ENCODE assay signal across 8 cellular contexts in genomic region chr16:2904100-2904921, GRCh38. TPM values are rescaled to one million over a fixed set of nuclear protein-coding genes. Genes with fewer than 3 reads are reported as not detected.
DNase-seq lines count a peak whose midpoint lies in the region; ATAC-seq, FAIRE-seq and TF ChIP-seq lines count a peak whose summit lies in the region.

No MANE protein-coding gene starts in this region.

- peak overlapping the region; percentile 99 for H3K4me2 ChIP-seq in K562 (ENCODE audit: insufficient read depth, low read length)

- peaks cover 6% of the 10 kb centered on the region; the same call in 2 of the 3 replicates for H3K79me2 ChIP-seq in K562 (ENCODE audit: control insufficient read depth, insufficient read depth, low read length)

- TF ChIP-seq POLR2A in K562 (conservative IDR thresholded peaks at IDR 0.05) = peak; percentile 33
- peak in 1 of 2 donors; percentile 31 for TF ChIP-seq POLR2A in sigmoid colon (IDR thresholded peaks at IDR 0.05)

- ATAC-seq in HG02763 (IDR thresholded peaks at IDR 0.05; ENCODE audit: unreplicated experiment) = peak; percentile 30
- ATAC-seq in K562 = peak; percentile 75
- no peak for ATAC-seq in GM21786 (IDR thresholded peaks at IDR 0.05; ENCODE audit: unreplicated experiment)

- peak; percentile 95 for TF ChIP-seq CTCF in GM10266 (IDR thresholded peaks at IDR 0.05; ENCODE audit: control insufficient read depth, insufficient read depth, low read depth, missing control alignments)
- TF ChIP-seq CTCF in K562 (IDR thresholded peaks at IDR 0.05 in 2 of 3, conservative IDR thresholded peaks at IDR 0.05 in 1 of 3; ENCODE audit: insufficient read depth in 2 of 3, low read depth in 1 of 3, low read length in 3 of 3) = peak; percentile 91 to 94 (median 92)
- TF ChIP-seq CTCF in sigmoid colon (IDR thresholded peaks at IDR 0.05) = peak; percentile 83 to 96 (median 86)

- intact Hi-C loops in K562 (cut with micrococcal nuclease) = loop anchor here (2.0 kb wide), 2 partner anchors 22 to 76 kb away; partner anchors contain the start of genes FLYWCH2 and PKMYT1
- intact Hi-C loops in sigmoid colon (cut with DNase I) = loop anchor here (1.0 to 2.0 kb wide), 2 partner anchors 15 to 22 kb away; partner anchors contain the start of gene FLYWCH2

- TF ChIP-seq RAD21 in K562 (CRISPR knock-in tag; conservative IDR thresholded peaks at IDR 0.05 in 1 of 2, IDR thresholded peaks at IDR 0.05 in 1 of 2) = peak; percentile 35 to 60

- H3K9me3 ChIP-seq in K562 (replicated peaks; ENCODE audit: control insufficient read depth, insufficient read depth, low read depth, low read length) = no peaks in the 10 kb centered on the region
- H3K9me3 ChIP-seq in iPS DF 6.9 (ENCODE audit: control insufficient read depth, insufficient read depth, low read length) = no peaks in the 10 kb centered on the region
- H3K9me3 ChIP-seq in sigmoid colon = no peaks in the 10 kb centered on the region

- WGBS in K562 (ENCODE audit: insufficient coverage, low coverage, missing lambda C conversion rate) = 1% methylated on average over 39 of the region's 62 CpGs
- no CpG with 5 or more reads among the region's 62 CpGs for WGBS in iPS DF 6.9 (ENCODE audit: insufficient coverage, insufficient read length)
- 1 to 3% methylated on average over 62 of the region's 62 CpGs for WGBS in sigmoid colon, 2 donors

- H3K27me3 ChIP-seq in K562 (ENCODE audit: control insufficient read depth in 2 of 2, insufficient read depth in 2 of 2, low read length in 2 of 2) (no peaks in the 10 kb centered on the region), iPS DF 6.9 (ENCODE audit: control insufficient read depth, insufficient read depth, low read length) (no peaks in the 10 kb centered on the region), sigmoid colon (no peaks in the 10 kb centered on the region)

- H4K20me1 ChIP-seq in K562 (replicated peaks; ENCODE audit: control insufficient read depth, insufficient read depth, low read length) = no peaks in the 10 kb centered on the region

- in situ Hi-C loops in K562 (cut with MboI) = no loop called here

- H3K9me1 ChIP-seq in K562 (ENCODE audit: control insufficient read depth, insufficient read depth, low read length) = no peaks in the 10 kb centered on the region

- CTCF ChIA-PET in K562 (lab: Yijun Ruan, JAX; ENCODE audit: low intra/inter-chr PET ratio) = interaction anchor here (0.6 to 4.7 kb wide), 3 partner anchors 30 to 79 kb away, joined by 3 to 24 read pairs (median 4); no protein-coding TSS in a partner anchor

- peak overlapping the region; percentile 90 to 98 for H3K9ac ChIP-seq in K562 (ENCODE audit: insufficient read depth in 1 of 2, low read depth in 2 of 2, low read length in 2 of 2)

- TF ChIP-seq EP300 in K562 (IDR thresholded peaks at IDR 0.05; ENCODE audit: low read length) = no peak
- TF ChIP-seq EP300 in sigmoid colon (IDR thresholded peaks at IDR 0.05) = no peak

- FAIRE-seq in TTC549 (lab: Jason Lieb, UNC) (peak; percentile 20), K562 (lab: Jason Lieb, UNC) (peak; percentile 89)

- peak overlapping the region; percentile 99 for H3K4me3 ChIP-seq in K562
- peak overlapping the region; percentile 30; the same call in 1 of the 2 replicates for H3K4me3 ChIP-seq in iPS DF 6.9 (ENCODE audit: low read length)
- peak overlapping the region; percentile 50 to 77 (median 70) for H3K4me3 ChIP-seq in sigmoid colon

- POLR2A ChIA-PET in K562 (lab: Yijun Ruan, JAX) = interaction anchor here (1.0 kb wide), 1 partner anchor 65 kb away, joined by 3 read pairs; no protein-coding TSS in a partner anchor

- H3K36me3 ChIP-seq in K562 (ENCODE audit: control insufficient read depth, insufficient read depth, low read length) (no peaks in the 10 kb centered on the region), iPS DF 6.9 (ENCODE audit: control insufficient read depth, insufficient read depth, low read length) (no peaks in the 10 kb centered on the region), sigmoid colon (peaks cover 0 to 14% (median 0%) of the 10 kb centered on the region in 4 donors)

- peak overlapping the region; percentile 94 for H3K27ac ChIP-seq in K562 (ENCODE audit: extremely low read depth, low read depth, low read length)
- no peak overlapping the region for H3K27ac ChIP-seq in iPS DF 6.9 (ENCODE audit: low read length)
- H3K27ac ChIP-seq in sigmoid colon = peak overlapping the region; percentile 90 to 96 (median 92)

- H3K4me1 ChIP-seq in K562 (replicated peaks in 1 of 2; ENCODE audit: control insufficient read depth in 2 of 2, insufficient read depth in 2 of 2, low read length in 2 of 2) = peaks cover 14 to 26% of the 10 kb centered on the region in 2 experiments; a peak in 4 of 5 replicates
- no peaks in the 10 kb centered on the region for H3K4me1 ChIP-seq in iPS DF 6.9 (ENCODE audit: control insufficient read depth, insufficient read depth, low read length)
- peaks cover 0 to 21% (median 17%) of the 10 kb centered on the region in 4 donors for H3K4me1 ChIP-seq in sigmoid colon

- TSS peak; percentile 78 for BruUV-seq in K562 (replicated peaks; lab: Mats Ljungman, UMichigan)

- peak; percentile 91 for DNase-seq in GM10266 (ENCODE audit: extremely low spot score)
- peak; percentile 55 for DNase-seq in NCI-H2029 treated with DMSO at 0.1 percent for 48 hours (lab: John Stamatoyannopoulos, UW)
- DNase-seq in K562 (ENCODE audit: extremely low read depth in 1 of 4, low spot score in 3 of 4) = peak; percentile 78 to 93 (median 82)
- peak; percentile 55 for DNase-seq in iPS DF 6.9 (ENCODE audit: low read depth, low spot score)
- DNase-seq in sigmoid colon = peak; percentile 92

- peak overlapping the region; percentile 96 for H2AFZ ChIP-seq in K562 (ENCODE audit: low read depth, low read length)

RNA-seq across cellular contexts. Expression of gene FLYWCH1, which starts 7.4 kb away (rescaled TPM):
- total RNA-seq in K562 (2011; cell fraction: chromatin; rRNA removed; ENCODE audit: low replicate concordance) = 17.5 and 43.7 TPM in 2 replicates
- total RNA-seq in K562 (2011; cell fraction: nucleolus; rRNA removed) = 32.5 and 32.6 TPM in 2 replicates
- 23.0 and 25.4 TPM in 2 replicates for total RNA-seq in K562 (2011; cell fraction: nucleoplasm; rRNA removed)
- total RNA-seq in K562 (2014; rRNA removed) = 27.0 and 32.8 TPM in 2 replicates
- 2.2 and 2.5 TPM in 2 replicates for total RNA-seq in K562 (2014; rRNA removed; fragmentation: Illumina TruSeq; extraction: Trizol)
- 10.3 and 11.3 TPM in 2 replicates for total RNA-seq in K562 (2015; rRNA removed; fragmentation: Illumina TruSeq; extraction: Trizol)
- 32.7 and 33.6 TPM in 2 replicates for total RNA-seq in K562 (2021)
- polyA plus RNA-seq in K562 (2011; rRNA removed) = 6.1 and 8.4 TPM in 2 replicates
- 11.7 and 27.6 TPM in 2 replicates for polyA plus RNA-seq in K562 (2011; cell fraction: cytosol; rRNA removed)
- 18.7 and 32.5 TPM in 2 replicates for polyA plus RNA-seq in K562 (2011; cell fraction: nucleus; rRNA removed)
- polyA plus RNA-seq in K562 (2012) = 15.4 and 25.6 TPM in 2 replicates
- polyA plus RNA-seq in K562 (2014; fragmentation: Illumina TruSeq; extraction: Trizol) = 11.6 and 13.2 TPM in 2 replicates
- polyA plus RNA-seq in K562 (2014; fragmentation: Nextera tagmentation; extraction: Ambion mirVana) = under 1 TPM; 0.18 to 0.52 TPM
- polyA plus RNA-seq in K562 (2014; rRNA removed) = 18.7 and 20.4 TPM in 2 replicates
- 2.1 and 5.8 TPM in 2 replicates for polyA minus RNA-seq in K562 (2011; rRNA and poly(A)+ RNA removed)
- 8.8 and 13.6 TPM in 2 replicates for polyA minus RNA-seq in K562 (2011; cell fraction: cytosol; rRNA and poly(A)+ RNA removed)
- 10.6 and 11.7 TPM in 2 replicates for polyA minus RNA-seq in K562 (2011; cell fraction: nucleus; rRNA and poly(A)+ RNA removed)
- total RNA-seq in sigmoid colon = 10 to 100 TPM; 28.6 to 51.5 (median 33.2) TPM
- 10 to 100 TPM in 1 of 3 donors, 1 to 10 TPM in 2; 6.9 to 19.5 (median 7.2) TPM for polyA plus RNA-seq in sigmoid colon

RNA-seq across cellular contexts. Expression of gene FLYWCH2, which starts 21.3 kb away (rescaled TPM):
- total RNA-seq in K562 (2011; cell fraction: chromatin; rRNA removed; ENCODE audit: low replicate concordance) = 2.1 and 5.8 TPM in 2 replicates
- 5.5 and 7.5 TPM in 2 replicates for total RNA-seq in K562 (2011; cell fraction: nucleolus; rRNA removed)
- 3.2 and 5.1 TPM in 2 replicates for total RNA-seq in K562 (2011; cell fraction: nucleoplasm; rRNA removed)
- total RNA-seq in K562 (2014; rRNA removed) (55.5 and 69.2 TPM in 2 replicates), K562 (2014; rRNA removed; fragmentation: Illumina TruSeq; extraction: Trizol) (3.5 and 4.8 TPM in 2 replicates), K562 (2015; rRNA removed; fragmentation: Illumina TruSeq; extraction: Trizol) (24.2 and 28.0 TPM in 2 replicates), K562 (2021) (25.4 and 28.4 TPM in 2 replicates), sigmoid colon (10 to 100 TPM; 33.6 to 64.2 (median 55.8) TPM)
- polyA plus RNA-seq in K562 (2011; rRNA removed) (7.6 and 11.4 TPM in 2 replicates), K562 (2014; fragmentation: Illumina TruSeq; extraction: Trizol) (5.8 and 22.3 TPM in 2 replicates), K562 (2014; fragmentation: Nextera tagmentation; extraction: Ambion mirVana) (1 to 10 TPM in 1 of 2 experiments, under 1 TPM in 1; 0.70 to 1.4 TPM), K562 (2014; rRNA removed) (45.7 and 52.6 TPM in 2 replicates), sigmoid colon (10 to 100 TPM; 27.5 to 43.2 (median 30.7) TPM)
- 18.7 and 38.7 TPM in 2 replicates for polyA plus RNA-seq in K562 (2011; cell fraction: cytosol; rRNA removed)
- polyA plus RNA-seq in K562 (2011; cell fraction: nucleus; rRNA removed) = 9.2 and 10.8 TPM in 2 replicates
- polyA plus RNA-seq in K562 (2012) = 21.3 and 30.5 TPM in 2 replicates
- polyA minus RNA-seq in K562 (2011; rRNA and poly(A)+ RNA removed) = 0.96 and 1.9 TPM in 2 replicates
- 8.5 and 10.3 TPM in 2 replicates for polyA minus RNA-seq in K562 (2011; cell fraction: cytosol; rRNA and poly(A)+ RNA removed)
- 2.6 and 4.6 TPM in 2 replicates for polyA minus RNA-seq in K562 (2011; cell fraction: nucleus; rRNA and poly(A)+ RNA removed)

RNA-seq across cellular contexts. Expression of gene PRSS22, which starts 46.3 kb away (rescaled TPM):
- not detected in 2 replicates for total RNA-seq in K562 (2011; cell fraction: chromatin; rRNA removed; ENCODE audit: low replicate concordance)
- total RNA-seq in K562 (2011; cell fraction: nucleolus; rRNA removed) = not detected in 2 replicates
- not detected in 2 replicates for total RNA-seq in K562 (2011; cell fraction: nucleoplasm; rRNA removed)
- not detected in 2 replicates for total RNA-seq in K562 (2014; rRNA removed)
- total RNA-seq in K562 (2014; rRNA removed; fragmentation: Illumina TruSeq; extraction: Trizol) = not detected in 2 replicates
- not detected in 2 replicates for total RNA-seq in K562 (2015; rRNA removed; fragmentation: Illumina TruSeq; extraction: Trizol)
- total RNA-seq in K562 (2021) = not detected in 2 replicates
- polyA plus RNA-seq in K562 (2011; rRNA removed) = 0.13 TPM in 1 of 2 replicates, not detected in the other
- polyA plus RNA-seq in K562 (2011; cell fraction: cytosol; rRNA removed) = 0.07 TPM in 1 of 2 replicates, not detected in the other
- polyA plus RNA-seq in K562 (2011; cell fraction: nucleus; rRNA removed) = 0.29 and 0.97 TPM in 2 replicates
- 0.24 TPM in 1 of 2 replicates, not detected in the other for polyA plus RNA-seq in K562 (2012)
- not detected in 2 replicates for polyA plus RNA-seq in K562 (2014; fragmentation: Illumina TruSeq; extraction: Trizol)
- polyA plus RNA-seq in K562 (2014; fragmentation: Nextera tagmentation; extraction: Ambion mirVana) = not detected
- polyA plus RNA-seq in K562 (2014; rRNA removed) = 0.42 TPM in 1 of 2 replicates, not detected in the other
- polyA minus RNA-seq in K562 (2011; rRNA and poly(A)+ RNA removed) = not detected in 2 replicates
- not detected in 2 replicates for polyA minus RNA-seq in K562 (2011; cell fraction: cytosol; rRNA and poly(A)+ RNA removed)
- not detected in 2 replicates for polyA minus RNA-seq in K562 (2011; cell fraction: nucleus; rRNA and poly(A)+ RNA removed)
- not detected for total RNA-seq in sigmoid colon
- polyA plus RNA-seq in sigmoid colon = 10 to 100 TPM in 1 of 3 donors, not detected in 2; 20.8 TPM

RNA-seq across cellular contexts. Expression of gene KREMEN2, which starts 59.8 kb away (rescaled TPM):
- total RNA-seq in K562 (2011; cell fraction: chromatin; rRNA removed; ENCODE audit: low replicate concordance) = 1.7 and 9.3 TPM in 2 replicates
- total RNA-seq in K562 (2011; cell fraction: nucleolus; rRNA removed) = 17.9 and 19.0 TPM in 2 replicates
- total RNA-seq in K562 (2011; cell fraction: nucleoplasm; rRNA removed) = 5.8 and 6.7 TPM in 2 replicates
- total RNA-seq in K562 (2014; rRNA removed) (7.7 and 8.6 TPM in 2 replicates), K562 (2014; rRNA removed; fragmentation: Illumina TruSeq; extraction: Trizol) (0.67 and 0.84 TPM in 2 replicates), K562 (2015; rRNA removed; fragmentation: Illumina TruSeq; extraction: Trizol) (1.5 and 2.0 TPM in 2 replicates), K562 (2021) (7.6 and 8.2 TPM in 2 replicates), sigmoid colon (not detected)
- polyA plus RNA-seq in K562 (2011; rRNA removed) (1.4 and 3.1 TPM in 2 replicates), K562 (2014; fragmentation: Illumina TruSeq; extraction: Trizol) (0.25 and 1.5 TPM in 2 replicates), K562 (2014; fragmentation: Nextera tagmentation; extraction: Ambion mirVana) (under 1 TPM in 1 of 2 experiments, not detected in 1; 0.04 TPM), K562 (2014; rRNA removed) (7.1 and 7.5 TPM in 2 replicates), sigmoid colon (1 to 10 TPM; 1.0 to 1.8 (median 1.6) TPM)
- polyA plus RNA-seq in K562 (2011; cell fraction: cytosol; rRNA removed) = 3.1 and 10.2 TPM in 2 replicates
- polyA plus RNA-seq in K562 (2011; cell fraction: nucleus; rRNA removed) = 14.7 and 20.3 TPM in 2 replicates
- 1.2 and 3.0 TPM in 2 replicates for polyA plus RNA-seq in K562 (2012)
- 0.21 and 0.30 TPM in 2 replicates for polyA minus RNA-seq in K562 (2011; rRNA and poly(A)+ RNA removed)
- 2.8 and 2.9 TPM in 2 replicates for polyA minus RNA-seq in K562 (2011; cell fraction: cytosol; rRNA and poly(A)+ RNA removed)
- polyA minus RNA-seq in K562 (2011; cell fraction: nucleus; rRNA and poly(A)+ RNA removed) = 2.4 and 2.9 TPM in 2 replicates

Comparison
In these comparisons a context has a peak if more than half of its experiments do, and no peak if none do; other contexts are left out.
1. H3K4me3 ChIP-seq: peak in every context shown above with its lines; median percentile 99 in K562; 70 in sigmoid colon; 30 in iPS DF 6.9.